ENCODE assay signal across 9 cellular contexts in genomic region chr11:57567210-57567511, GRCh38. TPM values are rescaled to one million over a fixed set of nuclear protein-coding genes. Genes with fewer than 3 reads are reported as not detected.
DNase-seq lines count a peak whose midpoint lies in the region; ATAC-seq and TF ChIP-seq lines count a peak whose summit lies in the region.
"Had no signal": no experiment of that assay in that cellular context is flagged by ENCODE, and none has a peak within 500 bp of the region (broad histone marks: within the 10 kb centered on the region; RNA-seq: fewer than 3 reads in every experiment).

No MANE protein-coding gene starts in this region.

- TF ChIP-seq CTCF in cardiac muscle cell (IDR thresholded peaks at IDR 0.05; ENCODE audit: low read depth, low read length) = no peak

- peaks cover 58% of the 10 kb centered on the region for H3K4me1 Mint-ChIP-seq in activated naive CD4-positive, alpha-beta T cell treated with anti-CD3 and anti-CD28 coated beads, Interleukin-2, amount 50 U/mL, for 24 hours
- H3K4me1 Mint-ChIP-seq in activated T-cell treated with anti-CD3 and anti-CD28 coated beads, Interleukin-2, amount 50 U/mL, for 24 hours (ENCODE audit: low read depth) = peaks cover 45% of the 10 kb centered on the region

- peak; percentile 1 for ATAC-seq in HG03442 (IDR thresholded peaks at IDR 0.05; ENCODE audit: unreplicated experiment)

- H3K9me3 ChIP-seq in cardiac muscle cell (ENCODE audit: low read depth) = no peaks in the 10 kb centered on the region

- H3K36me3 ChIP-seq in cardiac muscle cell (no peaks in the 10 kb centered on the region), rectal smooth muscle tissue (ENCODE audit: control insufficient read depth, insufficient read depth, low read length) (no peaks in the 10 kb centered on the region)

- no peak for DNase-seq in activated naive CD4-positive, alpha-beta T cell treated with anti-CD3 and anti-CD28 coated beads, Interleukin-2, amount 50 U/mL, for 16 hours
- no peak for DNase-seq in activated T-cell treated with anti-CD3 and anti-CD28 coated beads, Interleukin-2, amount 50 U/mL, for 24 hours
- DNase-seq in cardiac muscle cell (ENCODE audit: low read depth in 1 of 2, low spot score in 1 of 2) (no peak), middle frontal gyrus (ENCODE audit: extremely low spot score, low spot score) (no peak)
- no peak for DNase-seq in effector CD4-positive, alpha-beta T cell

- no peaks in the 10 kb centered on the region for H3K27me3 Mint-ChIP-seq in activated naive CD4-positive, alpha-beta T cell treated with anti-CD3 and anti-CD28 coated beads, Interleukin-2, amount 50 U/mL, for 24 hours
- no peaks in the 10 kb centered on the region for H3K27me3 Mint-ChIP-seq in activated T-cell treated with anti-CD3 and anti-CD28 coated beads, Interleukin-2, amount 50 U/mL, for 24 hours

- H3K27ac ChIP-seq in cardiac muscle cell (peak overlapping the region; percentile 82), rectal smooth muscle tissue (ENCODE audit: low read depth, low read length) (peak overlapping the region; percentile 75)

- H3K9ac ChIP-seq in rectal smooth muscle tissue (ENCODE audit: low read length) = peak overlapping the region; percentile 73

- H3K27me3 ChIP-seq in cardiac muscle cell = no peaks in the 10 kb centered on the region
- no peaks in the 10 kb centered on the region for H3K27me3 ChIP-seq in rectal smooth muscle tissue (ENCODE audit: control insufficient read depth, insufficient read depth, low read length)

- peaks cover 6% of the 10 kb centered on the region for H3K4me1 ChIP-seq in cardiac muscle cell (ENCODE audit: low read depth)
- H3K4me1 ChIP-seq in rectal smooth muscle tissue (ENCODE audit: control insufficient read depth, insufficient read depth, low read length) = peaks cover 14% of the 10 kb centered on the region

- H3K27ac Mint-ChIP-seq in activated naive CD4-positive, alpha-beta T cell treated with anti-CD3 and anti-CD28 coated beads, Interleukin-2, amount 50 U/mL, for 24 hours = peak overlapping the region; percentile 100
- H3K27ac Mint-ChIP-seq in activated T-cell treated with anti-CD3 and anti-CD28 coated beads, Interleukin-2, amount 50 U/mL, for 24 hours = peak overlapping the region; percentile 99

- H3K4me3 ChIP-seq in cardiac muscle cell = peak overlapping the region; percentile 87
- H3K4me3 ChIP-seq in rectal smooth muscle tissue (ENCODE audit: low read length) = peak overlapping the region; percentile 96

- peaks cover 6% of the 10 kb centered on the region for H3K36me3 Mint-ChIP-seq in activated naive CD4-positive, alpha-beta T cell treated with anti-CD3 and anti-CD28 coated beads, Interleukin-2, amount 50 U/mL, for 24 hours
- H3K36me3 Mint-ChIP-seq in activated T-cell treated with anti-CD3 and anti-CD28 coated beads, Interleukin-2, amount 50 U/mL, for 24 hours (ENCODE audit: low read depth) = peaks cover 44% of the 10 kb centered on the region

- peak overlapping the region; percentile 95 for H3K4me3 Mint-ChIP-seq in activated naive CD4-positive, alpha-beta T cell treated with anti-CD3 and anti-CD28 coated beads, Interleukin-2, amount 50 U/mL, for 24 hours
- peak overlapping the region; percentile 96 for H3K4me3 Mint-ChIP-seq in activated T-cell treated with anti-CD3 and anti-CD28 coated beads, Interleukin-2, amount 50 U/mL, for 24 hours

- no peaks in the 10 kb centered on the region for H3K9me3 Mint-ChIP-seq in activated naive CD4-positive, alpha-beta T cell treated with anti-CD3 and anti-CD28 coated beads, Interleukin-2, amount 50 U/mL, for 24 hours
- H3K9me3 Mint-ChIP-seq in activated T-cell treated with anti-CD3 and anti-CD28 coated beads, Interleukin-2, amount 50 U/mL, for 24 hours = no peaks in the 10 kb centered on the region

RNA-seq across cellular contexts. Expression of gene UBE2L6, which starts 0.3 kb away (rescaled TPM):
- 113 and 129 TPM in 2 replicates for total RNA-seq in cardiac muscle cell
- polyA plus RNA-seq in cardiac muscle cell = 158 and 231 TPM in 2 replicates

RNA-seq across cellular contexts. Expression of gene SMTNL1, which starts 29.8 kb away (rescaled TPM):
- 0.11 TPM in 1 of 2 replicates, not detected in the other for total RNA-seq in cardiac muscle cell
- 0.47 and 0.89 TPM in 2 replicates for polyA plus RNA-seq in cardiac muscle cell
- total RNA-seq: lung microvascular endothelial cell had no signal

RNA-seq across cellular contexts. Expression of gene SERPING1, which starts 30.3 kb away (rescaled TPM):
- total RNA-seq in cardiac muscle cell = 42.8 and 51.9 TPM in 2 replicates
- polyA plus RNA-seq in cardiac muscle cell = 80.7 and 123 TPM in 2 replicates

RNA-seq across cellular contexts. Expression of gene TIMM10, which starts 36.6 kb away (rescaled TPM):
- 32.6 and 45.1 TPM in 2 replicates for total RNA-seq in cardiac muscle cell
- polyA plus RNA-seq in cardiac muscle cell = 57.3 and 64.7 TPM in 2 replicates

RNA-seq across cellular contexts. Expression of gene SLC43A1, which starts 51.7 kb away (rescaled TPM):
- 13.3 and 24.6 TPM in 2 replicates for total RNA-seq in cardiac muscle cell
- 11.2 and 23.7 TPM in 2 replicates for polyA plus RNA-seq in cardiac muscle cell
